In genomic region chr9:94586316-94586715, GRCh38 we compare ENCODE assay signal across 1 cellular context.
TF ChIP-seq lines count a peak whose summit lies in the region.

No MANE protein-coding gene starts in this region.

TF ChIP-seq in liver, 16 proteins besides CTCF, POLR2A, EP300 and RAD21 (continued from another document):
- no peak for TF ChIP-seq ATF3 (IDR thresholded peaks at IDR 0.05)
